In genomic region chr14:67513631-67514108, GRCh38 we compare ENCODE assay signal across 1 cellular context.
TF ChIP-seq lines count a peak whose summit lies in the region.

No MANE protein-coding gene starts in this region.

TF ChIP-seq in GM23338, 12 proteins besides CTCF, POLR2A, EP300 and RAD21 (continued from another document):
- TF ChIP-seq, protein P1, sequence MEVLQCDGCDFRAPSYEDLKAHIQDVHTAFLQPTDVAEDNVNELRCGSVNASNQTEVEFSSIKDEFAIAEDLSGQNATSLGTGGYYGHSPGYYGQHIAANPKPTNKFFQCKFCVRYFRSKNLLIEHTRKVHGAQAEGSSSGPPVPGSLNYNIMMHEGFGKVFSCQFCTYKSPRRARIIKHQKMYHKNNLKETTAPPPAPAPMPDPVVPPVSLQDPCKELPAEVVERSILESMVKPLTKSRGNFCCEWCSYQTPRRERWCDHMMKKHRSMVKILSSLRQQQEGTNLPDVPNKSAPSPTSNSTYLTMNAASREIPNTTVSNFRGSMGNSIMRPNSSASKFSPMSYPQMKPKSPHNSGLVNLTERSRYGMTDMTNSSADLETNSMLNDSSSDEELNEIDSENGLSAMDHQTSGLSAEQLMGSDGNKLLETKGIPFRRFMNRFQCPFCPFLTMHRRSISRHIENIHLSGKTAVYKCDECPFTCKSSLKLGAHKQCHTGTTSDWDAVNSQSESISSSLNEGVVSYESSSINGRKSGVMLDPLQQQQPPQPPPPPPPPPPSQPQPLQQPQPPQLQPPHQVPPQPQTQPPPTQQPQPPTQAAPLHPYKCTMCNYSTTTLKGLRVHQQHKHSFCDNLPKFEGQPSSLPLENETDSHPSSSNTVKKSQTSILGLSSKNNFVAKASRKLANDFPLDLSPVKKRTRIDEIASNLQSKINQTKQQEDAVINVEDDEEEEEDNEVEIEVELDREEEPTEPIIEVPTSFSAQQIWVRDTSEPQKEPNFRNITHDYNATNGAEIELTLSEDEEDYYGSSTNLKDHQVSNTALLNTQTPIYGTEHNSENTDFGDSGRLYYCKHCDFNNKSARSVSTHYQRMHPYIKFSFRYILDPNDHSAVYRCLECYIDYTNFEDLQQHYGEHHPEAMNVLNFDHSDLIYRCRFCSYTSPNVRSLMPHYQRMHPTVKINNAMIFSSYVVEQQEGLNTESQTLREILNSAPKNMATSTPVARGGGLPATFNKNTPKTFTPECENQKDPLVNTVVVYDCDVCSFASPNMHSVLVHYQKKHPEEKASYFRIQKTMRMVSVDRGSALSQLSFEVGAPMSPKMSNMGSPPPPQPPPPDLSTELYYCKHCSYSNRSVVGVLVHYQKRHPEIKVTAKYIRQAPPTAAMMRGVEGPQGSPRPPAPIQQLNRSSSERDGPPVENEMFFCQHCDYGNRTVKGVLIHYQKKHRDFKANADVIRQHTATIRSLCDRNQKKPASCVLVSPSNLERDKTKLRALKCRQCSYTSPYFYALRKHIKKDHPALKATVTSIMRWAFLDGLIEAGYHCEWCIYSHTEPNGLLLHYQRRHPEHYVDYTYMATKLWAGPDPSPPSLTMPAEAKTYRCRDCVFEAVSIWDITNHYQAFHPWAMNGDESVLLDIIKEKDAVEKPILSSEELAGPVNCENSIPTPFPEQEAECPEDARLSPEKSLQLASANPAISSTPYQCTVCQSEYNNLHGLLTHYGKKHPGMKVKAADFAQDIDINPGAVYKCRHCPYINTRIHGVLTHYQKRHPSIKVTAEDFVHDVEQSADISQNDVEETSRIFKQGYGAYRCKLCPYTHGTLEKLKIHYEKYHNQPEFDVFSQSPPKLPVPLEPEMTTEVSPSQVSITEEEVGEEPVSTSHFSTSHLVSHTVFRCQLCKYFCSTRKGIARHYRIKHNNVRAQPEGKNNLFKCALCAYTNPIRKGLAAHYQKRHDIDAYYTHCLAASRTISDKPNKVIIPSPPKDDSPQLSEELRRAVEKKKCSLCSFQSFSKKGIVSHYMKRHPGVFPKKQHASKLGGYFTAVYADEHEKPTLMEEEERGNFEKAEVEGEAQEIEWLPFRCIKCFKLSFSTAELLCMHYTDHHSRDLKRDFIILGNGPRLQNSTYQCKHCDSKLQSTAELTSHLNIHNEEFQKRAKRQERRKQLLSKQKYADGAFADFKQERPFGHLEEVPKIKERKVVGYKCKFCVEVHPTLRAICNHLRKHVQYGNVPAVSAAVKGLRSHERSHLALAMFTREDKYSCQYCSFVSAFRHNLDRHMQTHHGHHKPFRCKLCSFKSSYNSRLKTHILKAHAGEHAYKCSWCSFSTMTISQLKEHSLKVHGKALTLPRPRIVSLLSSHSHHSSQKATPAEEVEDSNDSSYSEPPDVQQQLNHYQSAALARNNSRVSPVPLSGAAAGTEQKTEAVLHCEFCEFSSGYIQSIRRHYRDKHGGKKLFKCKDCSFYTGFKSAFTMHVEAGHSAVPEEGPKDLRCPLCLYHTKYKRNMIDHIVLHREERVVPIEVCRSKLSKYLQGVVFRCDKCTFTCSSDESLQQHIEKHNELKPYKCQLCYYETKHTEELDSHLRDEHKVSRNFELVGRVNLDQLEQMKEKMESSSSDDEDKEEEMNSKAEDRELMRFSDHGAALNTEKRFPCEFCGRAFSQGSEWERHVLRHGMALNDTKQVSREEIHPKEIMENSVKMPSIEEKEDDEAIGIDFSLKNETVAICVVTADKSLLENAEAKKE (CRISPR knock-in tag; IDR thresholded peaks at IDR 0.05), result no peak
- no peak for TF ChIP-seq EZH2 (IDR thresholded peaks at IDR 0.05; ENCODE audit: low read depth, unreplicated experiment)
